Comparison of ENCODE assay signal across 34 cellular contexts in genomic region chr2:134863446-134863845, GRCh38. TPM values are rescaled to one million over a fixed set of nuclear protein-coding genes. Genes with fewer than 3 reads are reported as not detected.
"Had no signal": no experiment of that assay in that cellular context is flagged by ENCODE, and none has a peak within 500 bp of the region (broad histone marks: within the 10 kb centered on the region; RNA-seq: fewer than 3 reads in every experiment).

No MANE protein-coding gene starts in this region.

- H3K27ac Mint-ChIP-seq: naive thymus-derived CD8-positive, alpha-beta T cell; natural killer cell treated with Interleukin-12 subunit alpha and Interleukin-12 subunit beta and Interleukin-15 and Interleukin-18, amount 100 ng/mL, for 72 hours; nephron progenitor cell; neural progenitor cell; progenitor cell of endocrine pancreas; stimulated activated memory B cell treated with anti-CD40 and anti-IgM and Interleukin-4, amounts not matched to agents 10 μg/mL and 1 μg/mL and 100 μg/mL, for 72 hours; stimulated activated naive CD8-positive, alpha-beta T cell treated with anti-CD3 and anti-CD28 coated beads, Interleukin-15, amount 100 ng/mL, for 72 hours had no signal

- H3K9me3 Mint-ChIP-seq: naive B cell; naive thymus-derived CD8-positive, alpha-beta T cell; natural killer cell treated with Interleukin-12 subunit alpha and Interleukin-12 subunit beta and Interleukin-15 and Interleukin-18, amount 100 ng/mL, for 72 hours; nephron progenitor cell; neural progenitor cell; stimulated activated memory B cell treated with anti-CD40 and anti-IgM and Interleukin-4, amounts not matched to agents 10 μg/mL and 1 μg/mL and 100 μg/mL, for 72 hours; stimulated activated naive CD8-positive, alpha-beta T cell treated with anti-CD3 and anti-CD28 coated beads, Interleukin-15, amount 100 ng/mL, for 72 hours had no signal

- H3K4me3 ChIP-seq: neural progenitor cell, ovary, psoas muscle, skin epidermis, smooth muscle cell, spleen, suprapubic skin, testis, tibial artery, transverse colon, upper lobe of left lung, vagina had no signal

- H3K27ac ChIP-seq: neural progenitor cell, neutrophil, ovary, parathyroid adenoma, psoas muscle, skin epidermis, spleen, suprapubic skin, testis, tibial artery, transverse colon, upper lobe of left lung, vagina had no signal

- H3K27me3 ChIP-seq: neural progenitor cell, neutrophil, ovary, spleen, suprapubic skin, testis, tibial artery, transverse colon, upper lobe of left lung, vagina had no signal

- H3K4me1 Mint-ChIP-seq: naive B cell; nephron progenitor cell; neural progenitor cell; stimulated activated memory B cell treated with anti-CD40 and anti-IgM and Interleukin-4, amounts not matched to agents 10 μg/mL and 1 μg/mL and 100 μg/mL, for 72 hours; stimulated activated naive CD8-positive, alpha-beta T cell treated with anti-CD3 and anti-CD28 coated beads, Interleukin-15, amount 100 ng/mL, for 72 hours had no signal

- H3K9ac ChIP-seq: neural progenitor cell, parathyroid adenoma had no signal

- H3K36me3 Mint-ChIP-seq: natural killer cell treated with Interleukin-12 subunit alpha and Interleukin-12 subunit beta and Interleukin-15 and Interleukin-18, amount 100 ng/mL, for 72 hours; neural progenitor cell had no signal

- H3K9me3 ChIP-seq: neutrophil, ovary, psoas muscle, spleen, suprapubic skin, testis, tibial artery, transverse colon, upper lobe of left lung, vagina had no signal

- H3K4me2 ChIP-seq: neural progenitor cell, smooth muscle cell had no signal

- H3K27me3 Mint-ChIP-seq: naive B cell; naive thymus-derived CD8-positive, alpha-beta T cell; natural killer cell treated with Interleukin-12 subunit alpha and Interleukin-12 subunit beta and Interleukin-15 and Interleukin-18, amount 100 ng/mL, for 72 hours; progenitor cell of endocrine pancreas; stimulated activated memory B cell treated with anti-CD40 and anti-IgM and Interleukin-4, amounts not matched to agents 10 μg/mL and 1 μg/mL and 100 μg/mL, for 72 hours; stimulated activated naive CD8-positive, alpha-beta T cell treated with anti-CD3 and anti-CD28 coated beads, Interleukin-15, amount 100 ng/mL, for 72 hours had no signal

- H3K36me3 ChIP-seq: neural progenitor cell, neutrophil, ovary, spleen, suprapubic skin, tibial artery, transverse colon, upper lobe of left lung, vagina had no signal

- H2AFZ ChIP-seq: neural progenitor cell, parathyroid adenoma had no signal

- H3K4me3 Mint-ChIP-seq: naive B cell; naive thymus-derived CD8-positive, alpha-beta T cell; natural killer cell treated with Interleukin-12 subunit alpha and Interleukin-12 subunit beta and Interleukin-15 and Interleukin-18, amount 100 ng/mL, for 72 hours; nephron progenitor cell; neural progenitor cell; stimulated activated memory B cell treated with anti-CD40 and anti-IgM and Interleukin-4, amounts not matched to agents 10 μg/mL and 1 μg/mL and 100 μg/mL, for 72 hours; stimulated activated naive CD8-positive, alpha-beta T cell treated with anti-CD3 and anti-CD28 coated beads, Interleukin-15, amount 100 ng/mL, for 72 hours had no signal

- H3K4me1 ChIP-seq: neural progenitor cell, parathyroid adenoma, psoas muscle, spleen, suprapubic skin, testis, tibial artery, transverse colon, upper lobe of left lung, vagina had no signal

- H3K79me2 ChIP-seq: parathyroid adenoma had no signal

- DNase-seq: naive B cell; naive thymus-derived CD8-positive, alpha-beta T cell; nephron progenitor cell; occipital lobe; ovary; psoas muscle; right cardiac atrium; spleen; stimulated activated CD4-positive, alpha-beta T cell treated with anti-CD3 and anti-CD28 coated beads, Interleukin-12 subunit alpha, Interleukin-12 subunit beta, amount 100 ng/mL, for 4 hours; stimulated activated CD4-positive, alpha-beta T cell treated with anti-CD3 and anti-CD28 coated beads, Interleukin-1b, Interleukin-23, amount 100 ng/mL, for 48 hours; stimulated activated CD4-positive, alpha-beta T cell treated with anti-CD3 and anti-CD28 coated beads, Interleukin-4, amount 100 ng/mL, for 1 hour; stimulated activated CD4-positive, alpha-beta T cell treated with anti-CD3 and anti-CD28 coated beads, Interleukin-4, amount 100 ng/mL, for 4 hours; stimulated activated CD8-positive, alpha-beta memory T cell treated with anti-CD3 and anti-CD28 coated beads, Interleukin-4, amount 100 ng/mL, for 48 hours; stimulated activated naive CD4-positive, alpha-beta T cell; stimulated activated naive CD8-positive, alpha-beta T cell treated with anti-CD3 and anti-CD28 coated beads, Interleukin-15, amount 100 ng/mL, for 72 hours; stimulated activated naive CD8-positive, alpha-beta T cell treated with anti-CD3 and anti-CD28 coated beads, Interleukin-15, Interleukin-2, amounts not matched to agents 100 U/mL and 50 U/mL, for 24 hours; testis; tibial artery; transverse colon had no signal

RNA-seq across cellular contexts. Expression of gene ACMSD, which starts 25.0 kb away (rescaled TPM):
- total RNA-seq: naive thymus-derived CD8-positive, alpha-beta T cell; natural killer cell treated with Interleukin-12 subunit alpha and Interleukin-12 subunit beta and Interleukin-15 and Interleukin-18, amount 100 ng/mL, for 72 hours; occipital lobe; osteoblast; ovary; progenitor cell of endocrine pancreas; psoas muscle; right cardiac atrium; sciatic nerve; smooth muscle cell; spleen; testis; transverse colon; ureter; vagina had no signal
- polyA plus RNA-seq: naive thymus-derived CD8-positive, alpha-beta T cell; ovary; psoas muscle; right cardiac atrium; smooth muscle cell; spleen; thymus had no signal
